20 cellular contexts compared by ENCODE assay signal in the genomic region with DNA sequence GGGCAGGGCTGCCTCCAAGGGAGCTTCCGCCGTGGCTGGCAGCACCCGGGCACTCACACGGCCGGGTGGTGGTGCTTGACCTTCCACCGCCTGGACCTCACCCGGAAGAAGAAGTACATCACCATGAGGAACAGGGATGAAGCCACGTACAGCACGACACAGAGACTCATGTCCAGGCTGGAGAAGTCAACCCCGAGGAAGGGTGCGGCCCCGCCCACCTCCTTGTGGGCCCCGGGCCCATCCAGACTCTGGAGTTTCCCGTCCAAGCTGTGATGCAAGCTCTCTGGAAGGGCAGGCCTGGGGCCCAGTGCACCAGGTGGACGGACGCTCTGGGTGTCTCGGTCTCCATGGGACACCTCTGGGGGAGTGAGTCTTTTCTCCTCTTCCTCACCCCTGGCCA. TPM values are rescaled to one million over a fixed set of nuclear protein-coding genes. Genes with fewer than 3 reads are reported as not detected.
DNase-seq lines count a peak whose midpoint lies in the region; ATAC-seq and TF ChIP-seq lines count a peak whose summit lies in the region.
"Had no signal": no experiment of that assay in that cellular context is flagged by ENCODE, and none has a peak within 500 bp of the region (broad histone marks: within the 10 kb centered on the region; RNA-seq: fewer than 3 reads in every experiment).

No MANE protein-coding gene starts in this region.

- no peak overlapping the region for H2AFZ ChIP-seq in OCI-LY1 (ENCODE audit: low read length)
- H2AFZ ChIP-seq: GM23248 had no signal

- H4K20me1 ChIP-seq in OCI-LY1 (ENCODE audit: insufficient read depth, low read length) = no peaks in the 10 kb centered on the region

- H3K4me2 ChIP-seq in OCI-LY1 (ENCODE audit: low read length) = no peak overlapping the region; the same call in 1 of the 2 replicates
- H3K4me2 ChIP-seq: BLaER1 had no signal

- H3K9me3 ChIP-seq in OCI-LY1 (ENCODE audit: low read length) = peaks cover 2% of the 10 kb centered on the region; the same call in 1 of the 2 replicates
- H3K9me3 ChIP-seq in WERI-Rb-1 (ENCODE audit: severe bottlenecking) = peaks cover 2% of the 10 kb centered on the region
- H3K9me3 ChIP-seq: Caco-2 had no signal

- H3F3A ChIP-seq in OCI-LY1 (ENCODE audit: insufficient read depth, low read length) = no peaks in the 10 kb centered on the region; the same call in 1 of the 2 replicates

- no peak overlapping the region for H3K4me3 ChIP-seq in OCI-LY1 (ENCODE audit: low read depth, low read length, poor library complexity, severe bottlenecking)
- H3K4me3 ChIP-seq in WERI-Rb-1 (ENCODE audit: low read depth, low read length) = no peak overlapping the region
- H3K4me3 ChIP-seq in brain microvascular endothelial cell (ENCODE audit: low read depth, low read length) = no peak overlapping the region
- H3K4me3 ChIP-seq: BLaER1, GM23248 had no signal

- peak overlapping the region; percentile 9; the same call in 1 of the 2 replicates for H3K9ac ChIP-seq in OCI-LY1 (ENCODE audit: low read length)
- H3K9ac ChIP-seq: BLaER1, GM23248 had no signal

- in situ Hi-C loops in brain microvascular endothelial cell (cut with HindIII; ENCODE audit: low pct_ligation_motif_present, low sequenced_read_pairs) = no loop called here

- H3K27me3 ChIP-seq in OCI-LY1 (ENCODE audit: insufficient read depth, low read length) = peaks cover 6% of the 10 kb centered on the region; the same call in 1 of the 2 replicates
- H3K27me3 ChIP-seq in WERI-Rb-1 (ENCODE audit: insufficient read depth, low read depth, severe bottlenecking) = no peaks in the 10 kb centered on the region
- peaks cover 12% of the 10 kb centered on the region for H3K27me3 ChIP-seq in brain microvascular endothelial cell (replicated peaks)

- H3K36me3 ChIP-seq in OCI-LY1 (ENCODE audit: insufficient read depth, low read length) = peaks cover 77% of the 10 kb centered on the region
- H3K36me3 ChIP-seq in WERI-Rb-1 = peaks cover 78% of the 10 kb centered on the region
- H3K36me3 ChIP-seq in brain microvascular endothelial cell (replicated peaks) = peaks cover 2% of the 10 kb centered on the region

- ATAC-seq in Right ventricle myocardium inferior = no peak
- no peak for ATAC-seq in Right ventricle myocardium superior (ENCODE audit: poor library complexity)
- no peak for ATAC-seq in GM21619 (IDR thresholded peaks at IDR 0.05; ENCODE audit: unreplicated experiment)
- ATAC-seq: CD8-positive, alpha-beta T cell had no signal

- no peaks in the 10 kb centered on the region for H3K79me2 ChIP-seq in OCI-LY1 (ENCODE audit: insufficient read depth, low read length)

- H3K27ac ChIP-seq in OCI-LY1 (ENCODE audit: low read depth, low read length, poor library complexity, severe bottlenecking) = peak overlapping the region; percentile 86
- peak overlapping the region; percentile 98 for H3K27ac ChIP-seq in WERI-Rb-1
- no peak overlapping the region for H3K27ac ChIP-seq in brain microvascular endothelial cell
- H3K27ac ChIP-seq: 22Rv1, BLaER1, C4-2B, GM23248 had no signal

- TF ChIP-seq CTCF in OCI-LY1 (IDR thresholded peaks at IDR 0.05; ENCODE audit: low read length) = no peak
- TF ChIP-seq CTCF in WERI-Rb-1 (IDR thresholded peaks at IDR 0.05; ENCODE audit: low read depth, low read length) = no peak
- TF ChIP-seq CTCF in brain microvascular endothelial cell (IDR thresholded peaks at IDR 0.05; ENCODE audit: low read depth, low read length, missing control alignments) = no peak

- DNase-seq in Right ventricle myocardium inferior (ENCODE audit: missing footprints) (peak; percentile 43), Right ventricle myocardium superior (no peak), WERI-Rb-1 (no peak), brain microvascular endothelial cell (no peak), cerebellar nuclear complex (lab: John Stamatoyannopoulos, UW) (no peak)
- DNase-seq in activated CD8-positive, alpha-beta memory T cell treated with anti-CD3 and anti-CD28 coated beads, Interleukin-2, amount 50 U/mL, for 48 hours = no peak
- DNase-seq: Caco-2; CD4-positive, CD25-positive, alpha-beta regulatory T cell; CD8-positive, alpha-beta T cell; DMS153; DND-41; GM23248; H7; HCEC 1CT had no signal

- H3K9me2 ChIP-seq in OCI-LY1 (ENCODE audit: low read depth, low read length) = no peaks in the 10 kb centered on the region

- intact Hi-C loops in Right ventricle myocardium inferior (cut with DNase I) = no loop called here
- intact Hi-C loops in Right ventricle myocardium superior (cut with DNase I) = no loop called here

- peaks cover 57% of the 10 kb centered on the region for H3K4me1 ChIP-seq in OCI-LY1 (ENCODE audit: insufficient read depth, low read length, severe bottlenecking)
- H3K4me1 ChIP-seq: Caco-2 had no signal

RNA-seq across cellular contexts. Expression of a gene that starts 3.7 kb away (rescaled TPM):
- not detected for total RNA-seq in Right ventricle myocardium inferior
- total RNA-seq in Right ventricle myocardium superior = not detected
- total RNA-seq: CD4-positive, CD25-positive, alpha-beta regulatory T cell; GM23248; H1 had no signal

RNA-seq across cellular contexts. Expression of a gene that starts 36.9 kb away (rescaled TPM):
- total RNA-seq in Right ventricle myocardium inferior = 8.3 TPM
- total RNA-seq in Right ventricle myocardium superior = 7.7 TPM
